In genomic region chrY:16662741-16663140, GRCh38 we compare ENCODE assay signal across 1 cellular context.
TF ChIP-seq lines count a peak whose summit lies in the region.

No MANE protein-coding gene starts in this region.

TF ChIP-seq in WTC11, 78 proteins besides CTCF, POLR2A, EP300 and RAD21 (continued from another document):
- TF ChIP-seq ZNF423 (CRISPR knock-in tag; IDR thresholded peaks at IDR 0.05): no peak
- no peak for TF ChIP-seq TEAD1 (CRISPR knock-in tag; IDR thresholded peaks at IDR 0.05)
- TF ChIP-seq ZNF121 (CRISPR knock-in tag; IDR thresholded peaks at IDR 0.05): no peak
- no peak for TF ChIP-seq FOXK1 (CRISPR knock-in tag; IDR thresholded peaks at IDR 0.05)
